ENCODE assay signal across 1 cellular context in genomic region chr7:44531421-44532380, GRCh38.
TF ChIP-seq lines count a peak whose summit lies in the region.

No MANE protein-coding gene starts in this region.

TF ChIP-seq in HCT116, 20 proteins besides CTCF, POLR2A, EP300 and RAD21 (continued from another document):
- no peak for TF ChIP-seq REST (IDR thresholded peaks at IDR 0.05; ENCODE audit: low read depth)
- TF ChIP-seq MAX (IDR thresholded peaks at IDR 0.05) = no peak
- TF ChIP-seq ATF3 (IDR thresholded peaks at IDR 0.05) = no peak
- no peak for TF ChIP-seq EZH2phosphoT487 (IDR thresholded peaks at IDR 0.05; ENCODE audit: borderline replicate concordance)
- TF ChIP-seq YY1 (IDR thresholded peaks at IDR 0.05; ENCODE audit: extremely low read depth, insufficient replicate concordance, low read depth, low read length) = no peak
